ENCODE assay signal across 9 cellular contexts in genomic region chr7:106306256-106306655, GRCh38.
"Had no signal": no experiment of that assay in that cellular context is flagged by ENCODE, and none has a peak within 500 bp of the region (broad histone marks: within the 10 kb centered on the region; RNA-seq: fewer than 3 reads in every experiment).

No MANE protein-coding gene starts in this region.

- H3K36me3 ChIP-seq: HAP-1 had no signal

- H2AFZ ChIP-seq: GM23248 had no signal

- H3K9me3 ChIP-seq: HAP-1 had no signal

- H3K4me3 ChIP-seq: GM23248, GM23338, HAP-1 had no signal

- H3K27ac Mint-ChIP-seq: GM23338, HFFc6 had no signal

- H3K4me1 ChIP-seq: HAP-1 had no signal

- H3K9ac ChIP-seq: GM23248 had no signal

- DNase-seq: GM23248, GOT3, H7, H9, HCEC 1CT, HFFc6 had no signal

- H3K27ac ChIP-seq: GM23248 had no signal

- ATAC-seq: HCT116 had no signal

- H3K4me3 Mint-ChIP-seq: GM23338, H9, HFFc6 had no signal
